In the genomic region with DNA sequence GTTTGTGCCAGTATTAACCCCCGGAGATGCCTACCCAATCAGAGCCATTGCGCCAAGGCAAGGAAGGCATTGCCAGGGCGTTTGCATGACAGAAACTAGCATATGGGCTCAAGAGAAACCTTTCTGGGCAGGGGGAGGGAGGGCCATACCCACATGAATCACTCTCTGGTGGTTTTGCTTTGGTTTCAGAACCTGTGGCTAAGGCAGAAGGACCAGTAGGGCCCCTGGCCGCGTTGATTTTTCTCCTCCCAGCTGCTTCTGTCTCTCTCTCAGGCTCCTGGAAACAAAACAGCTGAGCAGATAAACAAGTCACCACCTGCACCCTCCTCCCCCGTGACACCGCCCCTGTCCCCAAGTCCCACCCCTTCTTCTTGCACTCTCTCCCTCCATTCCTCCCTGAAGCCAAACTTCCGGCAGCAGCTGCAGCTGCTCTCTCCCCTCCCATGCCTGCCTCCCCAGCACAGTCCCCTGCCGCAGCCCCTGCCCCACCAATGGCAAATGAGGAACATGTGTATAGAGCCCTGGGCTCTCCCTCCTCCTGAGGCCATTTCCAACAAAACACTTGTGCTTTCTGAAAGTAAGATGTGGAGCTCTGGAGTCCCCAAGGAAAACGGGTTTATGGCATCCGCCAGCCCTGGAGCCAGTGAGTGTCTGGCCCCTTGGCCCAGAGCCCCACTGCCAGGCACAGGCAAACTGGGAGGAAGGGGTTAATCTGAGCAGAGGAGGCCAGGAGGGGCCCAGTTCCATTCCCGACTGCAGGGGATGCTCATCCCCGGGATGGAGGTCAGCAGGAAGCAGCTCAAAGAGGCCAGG, we compare ENCODE assay signal across 8 cellular contexts. TPM values are rescaled to one million over a fixed set of nuclear protein-coding genes. Genes with fewer than 3 reads are reported as not detected.
DNase-seq lines count a peak whose midpoint lies in the region; ATAC-seq and TF ChIP-seq lines count a peak whose summit lies in the region.

No MANE protein-coding gene starts in this region.

- POLR2A ChIA-PET in RWPE1 (lab: Yijun Ruan, JAX; ENCODE audit: low non-redundant PET): no interaction called here

- H2BK15ac ChIP-seq in H9 (ENCODE audit: low read depth, low read length): no peak overlapping the region

- CTCF ChIA-PET in RWPE1 (lab: Yijun Ruan, JAX): interaction anchor here (0.6 to 2.2 kb wide), 3 partner anchors 14 to 86 kb away, joined by 3 to 7 read pairs (median 4); no protein-coding TSS in a partner anchor

- peak overlapping the region; percentile 50 for H3K4me2 ChIP-seq in H9 (ENCODE audit: insufficient read depth, insufficient read length, low read length)

- no peaks in the 10 kb centered on the region for H3K9me3 Mint-ChIP-seq in H9

- WGBS in H9 (ENCODE audit: extremely low coverage, insufficient read length, low lambda C conversion rate): no CpG with 5 or more reads among the region's 13 CpGs
- WGBS in adrenal gland, 4 donors: 4 to 18% (median 13%) methylated on average over 9 to 13 of the region's 13 CpGs

- H3K27ac ChIP-seq in H9 (ENCODE audit: insufficient read length, low read depth, low read length): peak overlapping the region; percentile 87
- no peak overlapping the region for H3K27ac ChIP-seq in RWPE1
- H3K27ac ChIP-seq in adrenal gland: peak overlapping the region in 1 of 5 donors; percentile 21

- peaks cover 28% of the 10 kb centered on the region for H3K4me1 ChIP-seq in H9 (ENCODE audit: insufficient read depth, low read length)
- H3K4me1 ChIP-seq in adrenal gland (replicated peaks in 1 of 2): peaks cover 0 to 5% of the 10 kb centered on the region in 2 donors

- in situ Hi-C loops in GM13976 (cut with MboI; ENCODE audit: low sequenced_read_pairs, unreplicated experiment): no loop called here

- H3K27me3 ChIP-seq in H9 (ENCODE audit: insufficient read depth, low read length) (no peaks in the 10 kb centered on the region), MG63 (no peaks in the 10 kb centered on the region), adrenal gland (no peaks in the 10 kb centered on the region)

- no peak overlapping the region for H4K91ac ChIP-seq in H9 (ENCODE audit: insufficient read length, low read depth, low read length)

- H3K56ac ChIP-seq in H9 (ENCODE audit: insufficient read length, low read depth, low read length): no peak overlapping the region

- H3K36me3 ChIP-seq in MG63 (no peaks in the 10 kb centered on the region), adrenal gland (replicated peaks in 1 of 2) (no peaks in the 10 kb centered on the region)

- H4K20me1 ChIP-seq in H9 (ENCODE audit: control insufficient read depth, insufficient read depth, insufficient read length): no peaks in the 10 kb centered on the region

- no peaks in the 10 kb centered on the region for H3K79me1 ChIP-seq in H9 (ENCODE audit: insufficient read depth, low read depth, low read length, poor library complexity, severe bottlenecking)

- H3K4me3 Mint-ChIP-seq in H9: peak overlapping the region; percentile 24 to 73

- H3K36me3 Mint-ChIP-seq in H9 (ENCODE audit: insufficient read depth in 1 of 3, low read depth in 3 of 3): peaks cover 0 to 3% (median 0%) of the 10 kb centered on the region in 3 experiments; a peak in 2 of 7 replicates

- peaks cover 57 to 64% of the 10 kb centered on the region in 2 experiments for H3K4me1 Mint-ChIP-seq in H9

- TF ChIP-seq CTCF in GM13976 (IDR thresholded peaks at IDR 0.05; ENCODE audit: borderline replicate concordance, control extremely low read depth, extremely low read depth, insufficient read depth, missing control alignments): no peak
- TF ChIP-seq CTCF in H9 (conservative IDR thresholded peaks at IDR 0.05): no peak
- TF ChIP-seq CTCF in RWPE1 (conservative IDR thresholded peaks at IDR 0.05; ENCODE audit: low read depth): no peak
- TF ChIP-seq CTCF in adrenal gland (IDR thresholded peaks at IDR 0.05): no peak

- H3K4ac ChIP-seq in H9 (ENCODE audit: low read depth, low read length): no peak overlapping the region

- peak overlapping the region; percentile 1 for H4K5ac ChIP-seq in H9 (ENCODE audit: insufficient read length, low read depth, low read length)

- peak; percentile 84 for DNase-seq in GM13976 (ENCODE audit: low spot score)
- DNase-seq in H9: peak; percentile 92
- peak; percentile 35 for DNase-seq in MG63
- DNase-seq in RWPE1 (ENCODE audit: low spot score): peak; percentile 15
- peak; percentile 18 to 64 (median 44) for DNase-seq in adrenal gland
- peak; percentile 76 to 82 for DNase-seq in left colon
- peak; percentile 25 for DNase-seq in stimulated activated CD8-positive, alpha-beta memory T cell treated with anti-CD3 and anti-CD28 coated beads, Interleukin-12 subunit alpha, Interleukin-12 subunit beta, amount 100 ng/mL, for 24 hours (ENCODE audit: extremely low read depth)
- no peak for DNase-seq in inferior parietal cortex (ENCODE audit: extremely low spot score)

- H2BK20ac ChIP-seq in H9 (ENCODE audit: low read depth, low read length, poor library complexity, severe bottlenecking): no peak overlapping the region

- peak; percentile 92 for ATAC-seq in left colon

- H3K18ac ChIP-seq in H9 (ENCODE audit: insufficient read length, low read depth, low read length): peak overlapping the region; percentile 6

- no peaks in the 10 kb centered on the region for H3K27me3 Mint-ChIP-seq in H9 (ENCODE audit: low read depth)

- H2BK12ac ChIP-seq in H9 (ENCODE audit: insufficient read length, low read depth, low read length): peak overlapping the region; percentile 29

- H2BK5ac ChIP-seq in H9 (ENCODE audit: insufficient read length, low read length): peak overlapping the region; percentile 43

- intact Hi-C loops in adrenal gland (cut with DNase I) (no loop called here), left colon (cut with DNase I, micrococcal nuclease) (no loop called here)

- H3K9ac ChIP-seq in H9 (ENCODE audit: extremely low read depth, insufficient read length, low read length): no peak overlapping the region

- H3K14ac ChIP-seq in H9 (ENCODE audit: insufficient read depth, low read length): peak overlapping the region; percentile 64; the same call in 1 of the 2 replicates

- H3K27ac Mint-ChIP-seq in H9: peak overlapping the region; percentile 94 to 98 (median 95)

- TF ChIP-seq POLR2A in adrenal gland (IDR thresholded peaks at IDR 0.05): peak in 1 of 2 donors; percentile 29

- H4K8ac ChIP-seq in H9 (replicated peaks; ENCODE audit: insufficient read length, low read depth, low read length): no peak overlapping the region

- H3K79me2 ChIP-seq in H9 (ENCODE audit: insufficient read depth, low read length): no peaks in the 10 kb centered on the region; the same call in 1 of the 2 replicates

- H3K4me3 ChIP-seq in MG63 (no peak overlapping the region), adrenal gland (peak overlapping the region in 1 of 4 donors; percentile 25)

- no peak overlapping the region for H3K23ac ChIP-seq in H9 (ENCODE audit: insufficient read length, low read depth, low read length)

- H3K9me3 ChIP-seq in H9 (ENCODE audit: control insufficient read depth, low read depth, low read length): no peaks in the 10 kb centered on the region
- H3K9me3 ChIP-seq in MG63: no peaks in the 10 kb centered on the region
- no peaks in the 10 kb centered on the region for H3K9me3 ChIP-seq in adrenal gland (replicated peaks in 1 of 3)

- no peaks in the 10 kb centered on the region for H3K23me2 ChIP-seq in H9 (ENCODE audit: insufficient read length, low read depth, low read length, poor library complexity, severe bottlenecking)

- no peak overlapping the region for H3T11ph ChIP-seq in H9 (ENCODE audit: low read length)

- no peak overlapping the region for H2BK120ac ChIP-seq in H9 (ENCODE audit: low read depth, low read length, poor library complexity, severe bottlenecking)

- H2AFZ ChIP-seq in H9 (ENCODE audit: low read length): no peak overlapping the region

- no peak overlapping the region for H2AK5ac ChIP-seq in H9 (ENCODE audit: insufficient read length, low read length)

RNA-seq across cellular contexts. Expression of gene ADA2, which starts 39.0 kb away (rescaled TPM):
- total RNA-seq in H9 (2021) (57.2 and 59.3 TPM in 2 replicates), adrenal gland (10 to 100 TPM; 11.2 to 58.2 (median 19.7) TPM), left colon (10 to 100 TPM in 1 of 2 donors, 1 to 10 TPM in 1; 7.5 to 19.2 TPM)
- not detected in 2 replicates for total RNA-seq in MG63 (2014; rRNA removed; shearing (Covaris generic); ENCODE audit: low replicate concordance)
- 10 to 100 TPM; 10.7 to 25.6 (median 13.2) TPM for polyA plus RNA-seq in adrenal gland
